Comparison of ENCODE assay signal across 8 cellular contexts in genomic region chr12:123519151-123520001, GRCh38. TPM values are rescaled to one million over a fixed set of nuclear protein-coding genes. Genes with fewer than 3 reads are reported as not detected.
DNase-seq lines count a peak whose midpoint lies in the region; ATAC-seq and TF ChIP-seq lines count a peak whose summit lies in the region.

No MANE protein-coding gene starts in this region.

- H3K9me3 ChIP-seq in gastroesophageal sphincter (no peaks in the 10 kb centered on the region), trophoblast cell (ENCODE audit: insufficient read depth, low read depth, low read length) (peaks cover 1% of the 10 kb centered on the region), uterus (no peaks in the 10 kb centered on the region)

- TF ChIP-seq EP300 in gastroesophageal sphincter (IDR thresholded peaks at IDR 0.05) = no peak

- H2AK5ac ChIP-seq in trophoblast cell (ENCODE audit: low read length) = no peak overlapping the region

- DNase-seq in CD1c-positive myeloid dendritic cell (ENCODE audit: extremely low spot score) (peak; percentile 23), trophoblast cell (peak; percentile 99), uterus (no peak)
- no peak for DNase-seq in activated CD4-positive, CD25-positive, alpha-beta regulatory T cell (lab: John Stamatoyannopoulos, UW)
- no peak for DNase-seq in activated naive CD4-positive, alpha-beta T cell (lab: John Stamatoyannopoulos, UW)

- H3K4me2 ChIP-seq in trophoblast cell (ENCODE audit: low read length) = peak overlapping the region; percentile 21

- ATAC-seq in SK-N-SH treated with all-trans-retinoic acid at 6 μM for 48 hours (peak; percentile 89), gastroesophageal sphincter (peak; percentile 81), HG03159 (IDR thresholded peaks at IDR 0.05; ENCODE audit: unreplicated experiment) (no peak)

- intact Hi-C loops in uterus (cut with DNase I; ENCODE audit: low total_unique reads) = no loop called here

- H3K9ac ChIP-seq in trophoblast cell (ENCODE audit: low read length) = no peak overlapping the region

- H2BK5ac ChIP-seq in trophoblast cell (ENCODE audit: low read depth, low read length, poor library complexity) = peak overlapping the region; percentile 81

- peak overlapping the region; percentile 30 for H3K14ac ChIP-seq in trophoblast cell (ENCODE audit: low read length)

- TF ChIP-seq POLR2A in gastroesophageal sphincter (IDR thresholded peaks at IDR 0.05) (no peak), uterus (IDR thresholded peaks at IDR 0.05) (no peak)

- H4K12ac ChIP-seq in trophoblast cell (ENCODE audit: low read depth, low read length) = no peak overlapping the region

- H4K91ac ChIP-seq in trophoblast cell (ENCODE audit: low read depth, low read length) = peak overlapping the region; percentile 75

- H3K79me2 ChIP-seq in trophoblast cell (ENCODE audit: control insufficient read depth, insufficient read depth, low read length, poor library complexity) = no peaks in the 10 kb centered on the region

- peaks cover 4% of the 10 kb centered on the region for H3K79me1 ChIP-seq in trophoblast cell (ENCODE audit: low read length)

- H3K36me3 ChIP-seq in gastroesophageal sphincter (peaks cover 0 to 82% of the 10 kb centered on the region in 2 donors), trophoblast cell (ENCODE audit: control insufficient read depth in 1 of 2, insufficient read depth in 2 of 2, low read length in 2 of 2) (peaks cover 39 to 48% of the 10 kb centered on the region in 2 experiments), uterus (no peaks in the 10 kb centered on the region)

- peak overlapping the region; percentile 69 for H3K18ac ChIP-seq in trophoblast cell (ENCODE audit: low read length)

- H3K4me3 ChIP-seq in gastroesophageal sphincter (no peak overlapping the region), trophoblast cell (ENCODE audit: low read depth, low read length) (no peak overlapping the region), uterus (no peak overlapping the region)

- H3K4me1 ChIP-seq in gastroesophageal sphincter (peaks cover 0 to 16% (median 3%) of the 10 kb centered on the region in 3 donors), trophoblast cell (ENCODE audit: control insufficient read depth in 1 of 2, insufficient read depth in 2 of 2, low read length in 2 of 2) (peaks cover 15 to 20% of the 10 kb centered on the region in 2 experiments), uterus (no peaks in the 10 kb centered on the region)

- H2BK12ac ChIP-seq in trophoblast cell (ENCODE audit: low read length) = peak overlapping the region; percentile 23

- H3K27me3 ChIP-seq in gastroesophageal sphincter (no peaks in the 10 kb centered on the region), trophoblast cell (ENCODE audit: insufficient read depth, low read length) (no peaks in the 10 kb centered on the region), uterus (no peaks in the 10 kb centered on the region)

- H3K27ac ChIP-seq in gastroesophageal sphincter = peak overlapping the region; percentile 64 to 91 (median 83)
- H3K27ac ChIP-seq in trophoblast cell (ENCODE audit: low read depth, low read length) = peak overlapping the region; percentile 89
- peak overlapping the region in 1 of 2 donors; percentile 32 for H3K27ac ChIP-seq in uterus

- H2AFZ ChIP-seq in trophoblast cell (ENCODE audit: insufficient read depth, low read length, poor library complexity) = no peak overlapping the region

- H3K23ac ChIP-seq in trophoblast cell (ENCODE audit: low read length) = no peak overlapping the region

- peak overlapping the region; percentile 70 for H2BK120ac ChIP-seq in trophoblast cell (ENCODE audit: insufficient read depth, low read length, poor library complexity)

- TF ChIP-seq CTCF in gastroesophageal sphincter (IDR thresholded peaks at IDR 0.05) (no peak), uterus (IDR thresholded peaks at IDR 0.05) (no peak)

- H4K8ac ChIP-seq in trophoblast cell (ENCODE audit: low read depth, low read length) = no peak overlapping the region

- 19 to 37% methylated on average over 7 to 11 of the region's 24 CpGs for WGBS in gastroesophageal sphincter (ENCODE audit: low coverage in 1 of 2), 2 donors
- no CpG with 5 or more reads among the region's 24 CpGs for WGBS in trophoblast cell (ENCODE audit: extremely low coverage, insufficient coverage, insufficient read length)

- H3K4ac ChIP-seq in trophoblast cell (ENCODE audit: low read depth, low read length) = no peak overlapping the region

TF ChIP-seq in SK-N-SH treated with all-trans-retinoic acid at 6 μM for 48 hours, 23 proteins besides CTCF, POLR2A, EP300 and RAD21 (continues in another document):
- no peak for TF ChIP-seq ZC3H10 (CRISPR knock-in tag; IDR thresholded peaks at IDR 0.05)
- TF ChIP-seq TOX (CRISPR knock-in tag; IDR thresholded peaks at IDR 0.05; ENCODE audit: borderline replicate concordance) = no peak
- TF ChIP-seq TCF4 (CRISPR knock-in tag; IDR thresholded peaks at IDR 0.05; ENCODE audit: borderline replicate concordance) = no peak
- TF ChIP-seq ZNF8 (CRISPR knock-in tag; IDR thresholded peaks at IDR 0.05) = no peak
- no peak for TF ChIP-seq PPARA (CRISPR knock-in tag; IDR thresholded peaks at IDR 0.05; ENCODE audit: borderline replicate concordance)
- TF ChIP-seq ZNF70 (CRISPR knock-in tag; IDR thresholded peaks at IDR 0.05) = no peak
- TF ChIP-seq RARB (CRISPR knock-in tag; IDR thresholded peaks at IDR 0.05) = no peak
- TF ChIP-seq CSRNP3 (CRISPR knock-in tag; IDR thresholded peaks at IDR 0.05) = no peak
- no peak for TF ChIP-seq ESRRG (CRISPR knock-in tag; IDR thresholded peaks at IDR 0.05)
- TF ChIP-seq CSDC2 (CRISPR knock-in tag; IDR thresholded peaks at IDR 0.05) = no peak
- TF ChIP-seq PATZ1 (CRISPR knock-in tag; IDR thresholded peaks at IDR 0.05; ENCODE audit: borderline replicate concordance) = no peak
- TF ChIP-seq BACH2 (CRISPR knock-in tag; IDR thresholded peaks at IDR 0.05; ENCODE audit: borderline replicate concordance) = no peak
- TF ChIP-seq SNAI2 (CRISPR knock-in tag; IDR thresholded peaks at IDR 0.05) = no peak
- TF ChIP-seq ZFP30 (CRISPR knock-in tag; IDR thresholded peaks at IDR 0.05) = no peak
- no peak for TF ChIP-seq TSHZ2 (CRISPR knock-in tag; IDR thresholded peaks at IDR 0.05)
- no peak for TF ChIP-seq GLIS3 (CRISPR knock-in tag; IDR thresholded peaks at IDR 0.05)

RNA-seq across cellular contexts. Expression of gene RILPL1, which starts 14.1 kb away (rescaled TPM):
- 10 to 100 TPM; 10.8 to 46.1 (median 24.3) TPM for total RNA-seq in gastroesophageal sphincter
- polyA plus RNA-seq in trophoblast cell (2013) = 37.6 TPM in 2 replicates
- total RNA-seq in uterus = 10 to 100 TPM in 2 of 4 donors, 1 to 10 TPM in 2; 2.9 to 32.3 (median 18.4) TPM

Comparison
In these comparisons a context has a peak if more than half of its experiments do, and no peak if none do; other contexts are left out.
1. DNase-seq: peak in CD1c-positive myeloid dendritic cell (single experiment) and trophoblast cell (2 of 2); none in activated CD4-positive, CD25-positive, alpha-beta regulatory T cell (0 of 4), uterus (0 of 2) and activated naive CD4-positive, alpha-beta T cell (0 of 4).